ENCODE assay signal across 19 cellular contexts in the genomic region with DNA sequence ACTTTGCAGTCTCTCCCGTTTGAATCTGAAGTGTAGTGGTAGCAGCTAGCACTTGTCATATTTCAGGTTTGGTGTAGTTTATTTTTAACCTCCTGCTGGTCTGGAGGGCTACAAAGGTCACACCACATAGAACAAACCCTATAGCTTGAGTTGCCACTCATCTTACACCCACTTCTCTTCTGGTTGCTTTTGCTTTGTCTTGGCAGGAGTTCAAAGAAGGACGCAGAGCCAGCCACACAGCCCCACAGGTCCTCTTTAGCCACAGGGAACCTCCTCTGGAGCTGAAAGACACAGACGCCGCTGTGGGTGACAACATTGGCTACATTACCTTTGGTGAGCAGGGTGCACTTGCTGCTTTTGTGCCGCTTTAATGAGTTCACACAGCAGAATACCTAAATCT. TPM values are rescaled to one million over a fixed set of nuclear protein-coding genes. Genes with fewer than 3 reads are reported as not detected.
A peak's percentile ranks its signal among the peaks of the same experiment; 100 is the strongest.
DNase-seq lines count a peak whose midpoint lies in the region; ATAC-seq and TF ChIP-seq lines count a peak whose summit lies in the region.
"Had no signal": no experiment of that assay in that cellular context is flagged by ENCODE, and none has a peak within 500 bp of the region (broad histone marks: within the 10 kb centered on the region; RNA-seq: fewer than 3 reads in every experiment).

No MANE protein-coding gene starts in this region.

- no peaks in the 10 kb centered on the region for H3K27me3 Mint-ChIP-seq in CD4-positive, alpha-beta T cell
- no peaks in the 10 kb centered on the region for H3K27me3 Mint-ChIP-seq in CD8-positive, alpha-beta memory T cell
- no peaks in the 10 kb centered on the region for H3K27me3 Mint-ChIP-seq in activated T-helper 17 cell treated with anti-CD3 and anti-CD28 coated beads, Interleukin-2, amount 50 U/mL, for 72 hours
- H3K27me3 Mint-ChIP-seq in Caco-2 (ENCODE audit: insufficient read depth, unreplicated experiment): no peaks in the 10 kb centered on the region
- H3K27me3 Mint-ChIP-seq: activated CD8-positive, alpha-beta memory T cell treated with anti-CD3 and anti-CD28 coated beads, Interleukin-2, amount 10 ng/mL, durations not matched to agents 7 days and 5 days had no signal

- peaks cover 11% of the 10 kb centered on the region for H3K4me1 ChIP-seq in CD8-positive, alpha-beta memory T cell (ENCODE audit: insufficient read depth, low read length)
- H3K4me1 ChIP-seq in right cardiac atrium (ENCODE audit: control insufficient read depth, insufficient read depth, low read length) (no peaks in the 10 kb centered on the region), Caco-2 (no peaks in the 10 kb centered on the region)

- CTCF ChIA-PET in CD4-positive, alpha-beta T cell (lab: Charles Lee): no interaction called here
- CTCF ChIA-PET in CD8-positive, alpha-beta memory T cell (lab: Charles Lee): interaction anchor here (1.0 to 3.3 kb wide), 3 partner anchors 9 to 151 kb away, joined by 4 to 14 read pairs (median 5); no protein-coding TSS in a partner anchor
- CTCF ChIA-PET in Caco-2 (lab: Charles Lee): interaction anchor here (1.0 kb wide), 1 partner anchor 12 kb away, joined by 4 read pairs; no protein-coding TSS in a partner anchor

- no peaks in the 10 kb centered on the region for H3K9me3 Mint-ChIP-seq in CD4-positive, alpha-beta T cell
- H3K9me3 Mint-ChIP-seq in CD8-positive, alpha-beta memory T cell: no peaks in the 10 kb centered on the region
- no peaks in the 10 kb centered on the region for H3K9me3 Mint-ChIP-seq in activated T-helper 17 cell treated with anti-CD3 and anti-CD28 coated beads, Interleukin-2, amount 50 U/mL, for 72 hours
- H3K9me3 Mint-ChIP-seq in Caco-2 (ENCODE audit: unreplicated experiment): no peaks in the 10 kb centered on the region

- no peaks in the 10 kb centered on the region for H3K9me3 ChIP-seq in CD4-positive, alpha-beta T cell (ENCODE audit: control insufficient read depth, low read length)
- no peaks in the 10 kb centered on the region for H3K9me3 ChIP-seq in CD8-positive, alpha-beta memory T cell (ENCODE audit: low read length)
- H3K9me3 ChIP-seq in right cardiac atrium (ENCODE audit: control insufficient read depth, low read length): no peaks in the 10 kb centered on the region
- H3K9me3 ChIP-seq in Caco-2: no peaks in the 10 kb centered on the region
- H3K9me3 ChIP-seq: adrenal gland; BLaER1 treated with 17β-estradiol and CSF1 and Interleukin-3, amounts not matched to agents 10 nM and 100 nM; transverse colon had no signal

- peaks cover 98% of the 10 kb centered on the region for H3K36me3 Mint-ChIP-seq in CD4-positive, alpha-beta T cell (ENCODE audit: low read depth)
- peaks cover 4 to 99% (median 27%) of the 10 kb centered on the region in 3 donors for H3K36me3 Mint-ChIP-seq in CD8-positive, alpha-beta memory T cell
- peaks cover 100% of the 10 kb centered on the region for H3K36me3 Mint-ChIP-seq in activated T-helper 17 cell treated with anti-CD3 and anti-CD28 coated beads, Interleukin-2, amount 50 U/mL, for 72 hours (ENCODE audit: low read depth)
- H3K36me3 Mint-ChIP-seq in Caco-2 (ENCODE audit: insufficient read depth, unreplicated experiment): peaks cover 98% of the 10 kb centered on the region

- no peak overlapping the region for H3K4me3 ChIP-seq in CD8-positive, alpha-beta memory T cell (ENCODE audit: low read length)
- no peak overlapping the region for H3K4me3 ChIP-seq in right cardiac atrium (ENCODE audit: low read length)
- no peak overlapping the region for H3K4me3 ChIP-seq in Caco-2 (ENCODE audit: low read depth, low read length)
- H3K4me3 ChIP-seq: adrenal gland; BLaER1 treated with 17β-estradiol and CSF1 and Interleukin-3, amounts not matched to agents 10 nM and 100 nM; coronary artery; transverse colon had no signal

- no TSS peak for BruUV-seq in Caco-2 (replicated peaks; lab: Mats Ljungman, UMichigan)

- no peaks in the 10 kb centered on the region for H3K27me3 ChIP-seq in CD4-positive, alpha-beta T cell (ENCODE audit: control insufficient read depth, insufficient read depth, low read length)
- no peaks in the 10 kb centered on the region for H3K27me3 ChIP-seq in CD8-positive, alpha-beta memory T cell (ENCODE audit: insufficient read depth, low read length, poor library complexity, severe bottlenecking)
- H3K27me3 ChIP-seq in right cardiac atrium (ENCODE audit: control insufficient read depth, insufficient read depth) (no peaks in the 10 kb centered on the region), Caco-2 (replicated peaks; ENCODE audit: control insufficient read depth, insufficient read depth, low read length) (no peaks in the 10 kb centered on the region)
- H3K27me3 ChIP-seq: adrenal gland; BLaER1 treated with 17β-estradiol and CSF1 and Interleukin-3, amounts not matched to agents 10 nM and 100 nM; transverse colon had no signal

- TF ChIP-seq CTCF in CD4-positive, alpha-beta T cell (IDR thresholded peaks at IDR 0.05): no peak
- TF ChIP-seq CTCF in Caco-2 (IDR thresholded peaks at IDR 0.05; ENCODE audit: insufficient read depth in 1 of 2, low read depth in 1 of 2, low read length in 1 of 2, severe bottlenecking in 1 of 2, unreplicated experiment in 1 of 2): no peak

- peaks cover 24% of the 10 kb centered on the region for H3K4me1 Mint-ChIP-seq in CD4-positive, alpha-beta T cell (ENCODE audit: low read depth)
- peaks cover 22 to 44% (median 41%) of the 10 kb centered on the region in 3 donors for H3K4me1 Mint-ChIP-seq in CD8-positive, alpha-beta memory T cell
- H3K4me1 Mint-ChIP-seq in activated T-helper 17 cell treated with anti-CD3 and anti-CD28 coated beads, Interleukin-2, amount 50 U/mL, for 72 hours: peaks cover 5% of the 10 kb centered on the region
- H3K4me1 Mint-ChIP-seq in Caco-2 (ENCODE audit: low read depth, unreplicated experiment): peaks cover 12% of the 10 kb centered on the region

- no peak overlapping the region for H3K27ac ChIP-seq in CD4-positive, alpha-beta T cell (ENCODE audit: low read depth, low read length)
- H3K27ac ChIP-seq in CD8-positive, alpha-beta memory T cell (ENCODE audit: low read depth, low read length): no peak overlapping the region
- H3K27ac ChIP-seq in right cardiac atrium (ENCODE audit: low read length): peak overlapping the region; percentile 25
- H3K27ac ChIP-seq: adrenal gland; BLaER1 treated with 17β-estradiol and CSF1 and Interleukin-3, amounts not matched to agents 10 nM and 100 nM; coronary artery; transverse colon had no signal

- H3K36me3 ChIP-seq in CD8-positive, alpha-beta memory T cell (ENCODE audit: insufficient read depth, low read length): peaks cover 79% of the 10 kb centered on the region
- peaks cover 8% of the 10 kb centered on the region for H3K36me3 ChIP-seq in Caco-2 (ENCODE audit: control insufficient read depth, insufficient read depth, low read length)

- intact Hi-C loops in CD4-positive, alpha-beta T cell (cut with DNase I, micrococcal nuclease): no loop called here
- intact Hi-C loops in right cardiac atrium (cut with DNase I): no loop called here
- intact Hi-C loops in Caco-2 (cut with micrococcal nuclease; ENCODE audit: unreplicated experiment): no loop called here

- no peak overlapping the region for H3K4me3 Mint-ChIP-seq in CD4-positive, alpha-beta T cell
- H3K4me3 Mint-ChIP-seq in CD8-positive, alpha-beta memory T cell: no peak overlapping the region
- H3K4me3 Mint-ChIP-seq in activated T-helper 17 cell treated with anti-CD3 and anti-CD28 coated beads, Interleukin-2, amount 50 U/mL, for 72 hours: no peak overlapping the region
- H3K4me3 Mint-ChIP-seq in Caco-2 (ENCODE audit: unreplicated experiment): no peak overlapping the region
- H3K4me3 Mint-ChIP-seq: activated CD8-positive, alpha-beta memory T cell treated with anti-CD3 and anti-CD28 coated beads, Interleukin-2, amount 10 ng/mL, durations not matched to agents 7 days and 5 days had no signal

- no peak for DNase-seq in CD4-positive, alpha-beta T cell
- DNase-seq in CD8-positive, alpha-beta memory T cell: no peak
- no peak for DNase-seq in right cardiac atrium
- no peak for DNase-seq in A172 (ENCODE audit: low spot score)
- DNase-seq in Caco-2: no peak
- no peak for DNase-seq in activated gamma-delta T cell treated with Interleukin-2 at 50 U/mL for 16 hours
- DNase-seq: activated CD8-positive, alpha-beta memory T cell treated with anti-CD3 and anti-CD28 coated beads, Interleukin-2, amount 10 ng/mL, durations not matched to agents 7 days and 5 days; adrenal gland; midbrain; NCI-H524 treated with DMSO at 0.1 percent for 48 hours; occipital lobe; stimulated activated CD4-positive, alpha-beta T cell treated with anti-CD3 and anti-CD28 coated beads, Interleukin-4, amount 100 ng/mL, for 24 hours; transverse colon had no signal

- POLR2A ChIA-PET in CD4-positive, alpha-beta T cell (lab: Charles Lee): interaction anchor here (0.6 to 1.3 kb wide), 3 partner anchors 20 to 44 kb away, joined by 3 read pairs; no protein-coding TSS in a partner anchor
- POLR2A ChIA-PET in CD8-positive, alpha-beta memory T cell (lab: Charles Lee): no interaction called here
- POLR2A ChIA-PET in Caco-2 (lab: Charles Lee): no interaction called here

- peak overlapping the region; percentile 61 for H3K27ac Mint-ChIP-seq in CD4-positive, alpha-beta T cell
- peak overlapping the region in 7 of 8 donors; percentile 18 to 91 (median 66) for H3K27ac Mint-ChIP-seq in CD8-positive, alpha-beta memory T cell
- peak overlapping the region; percentile 50 for H3K27ac Mint-ChIP-seq in activated T-helper 17 cell treated with anti-CD3 and anti-CD28 coated beads, Interleukin-2, amount 50 U/mL, for 72 hours
- no peak overlapping the region for H3K27ac Mint-ChIP-seq in Caco-2 (ENCODE audit: unreplicated experiment)

- ATAC-seq in CD4-positive, alpha-beta T cell (ENCODE audit: poor library complexity): no peak
- no peak for ATAC-seq in activated T-helper 17 cell treated with anti-CD3 and anti-CD28 coated beads, Interleukin-2, amount 50 U/mL, for 72 hours (replicated peaks)
- ATAC-seq in right cardiac atrium (peak; percentile 42 to 67), GM19455 (IDR thresholded peaks at IDR 0.05; ENCODE audit: unreplicated experiment) (no peak)
- ATAC-seq: activated CD8-positive, alpha-beta memory T cell treated with anti-CD3 and anti-CD28 coated beads, Interleukin-2, amount 10 ng/mL, durations not matched to agents 7 days and 5 days had no signal

- 60% methylated on average over 5 of the region's 5 CpGs for WGBS in right cardiac atrium

RNA-seq across cellular contexts. Expression of a gene that starts 15.6 kb away (rescaled TPM):
- total RNA-seq in CD4-positive, alpha-beta T cell: 1 to 10 TPM; 1.6 to 1.8 TPM
- under 1 TPM; 0.51 to 0.72 TPM for total RNA-seq in CD8-positive, alpha-beta memory T cell
- not detected for polyA plus RNA-seq in CD8-positive, alpha-beta memory T cell
- total RNA-seq in activated T-helper 17 cell treated with anti-CD3 and anti-CD28 coated beads, Interleukin-2, amount 50 U/mL, for 72 hours: 1 to 10 TPM; 1.3 to 1.4 TPM
- total RNA-seq in right cardiac atrium (1 to 10 TPM; 5.2 to 8.6 (median 5.9) TPM), Caco-2 (2022) (0.29 and 0.44 TPM in 2 replicates)
- 3.5 TPM for polyA plus RNA-seq in right cardiac atrium
- total RNA-seq in A172 (2014; rRNA removed; shearing (Covaris generic)): not detected in 2 replicates
- total RNA-seq: Daoy, esophagus mucosa, occipital lobe had no signal

RNA-seq across cellular contexts. Expression of a gene that starts 24.7 kb away (rescaled TPM):
- total RNA-seq in CD4-positive, alpha-beta T cell: 10 to 100 TPM; 40.2 to 42.5 TPM
- 10 to 100 TPM; 94.8 to 95.2 TPM for total RNA-seq in CD8-positive, alpha-beta memory T cell
- polyA plus RNA-seq in CD8-positive, alpha-beta memory T cell: 86.1 TPM
- total RNA-seq in activated T-helper 17 cell treated with anti-CD3 and anti-CD28 coated beads, Interleukin-2, amount 50 U/mL, for 72 hours: 10 to 100 TPM; 60.0 to 77.5 TPM
- total RNA-seq in right cardiac atrium (10 to 100 TPM; 44.3 to 53.9 (median 49.9) TPM), Caco-2 (2022) (118 and 125 TPM in 2 replicates)
- polyA plus RNA-seq in right cardiac atrium: 56.6 TPM
- 217 and 254 TPM in 2 replicates for total RNA-seq in A172 (2014; rRNA removed; shearing (Covaris generic))

RNA-seq across cellular contexts. Expression of a gene that starts 25.1 kb away (rescaled TPM):
- 10 to 100 TPM in 1 of 2 experiments, 1 to 10 TPM in 1; 9.2 to 10.6 TPM for total RNA-seq in CD4-positive, alpha-beta T cell
- 10 to 100 TPM; 26.8 to 31.6 TPM for total RNA-seq in CD8-positive, alpha-beta memory T cell
- polyA plus RNA-seq in CD8-positive, alpha-beta memory T cell: 111 TPM
- 10 to 100 TPM; 21.1 to 30.9 TPM for total RNA-seq in activated T-helper 17 cell treated with anti-CD3 and anti-CD28 coated beads, Interleukin-2, amount 50 U/mL, for 72 hours
- total RNA-seq in right cardiac atrium (10 to 100 TPM; 69.3 to 96.5 (median 80.5) TPM), Caco-2 (2022) (39.2 and 42.9 TPM in 2 replicates)
- polyA plus RNA-seq in right cardiac atrium: 157 TPM
- total RNA-seq in A172 (2014; rRNA removed; shearing (Covaris generic)): 68.9 and 78.6 TPM in 2 replicates

RNA-seq across cellular contexts. Expression of a gene that starts 28.2 kb away (rescaled TPM):
- total RNA-seq in CD4-positive, alpha-beta T cell: 100 to 1,000 TPM; 448 to 452 TPM
- 100 to 1,000 TPM; 575 to 600 TPM for total RNA-seq in CD8-positive, alpha-beta memory T cell
- polyA plus RNA-seq in CD8-positive, alpha-beta memory T cell: 970 TPM
- total RNA-seq in activated T-helper 17 cell treated with anti-CD3 and anti-CD28 coated beads, Interleukin-2, amount 50 U/mL, for 72 hours: 100 to 1,000 TPM; 679 to 681 TPM
- total RNA-seq in right cardiac atrium (100 to 1,000 TPM; 131 to 161 (median 140) TPM), Caco-2 (2022) (284 and 290 TPM in 2 replicates)
- polyA plus RNA-seq in right cardiac atrium: 110 TPM
- total RNA-seq in A172 (2014; rRNA removed; shearing (Covaris generic)): 489 and 514 TPM in 2 replicates

RNA-seq across cellular contexts. Expression of a gene that starts 47.1 kb away (rescaled TPM):
- total RNA-seq in CD4-positive, alpha-beta T cell: 100 to 1,000 TPM in 1 of 2 experiments, 10 to 100 TPM in 1; 99.2 to 102 TPM
- total RNA-seq in CD8-positive, alpha-beta memory T cell: 10 to 100 TPM; 82.3 to 92.3 TPM
- polyA plus RNA-seq in CD8-positive, alpha-beta memory T cell: 149 TPM
- total RNA-seq in activated T-helper 17 cell treated with anti-CD3 and anti-CD28 coated beads, Interleukin-2, amount 50 U/mL, for 72 hours: 10 to 100 TPM; 50.9 to 62.0 TPM
- total RNA-seq in right cardiac atrium (100 to 1,000 TPM in 3 of 4 donors, 10 to 100 TPM in 1; 95.2 to 158 (median 118) TPM), Caco-2 (2022) (168 and 175 TPM in 2 replicates)
- polyA plus RNA-seq in right cardiac atrium: 64.3 TPM
- 154 and 170 TPM in 2 replicates for total RNA-seq in A172 (2014; rRNA removed; shearing (Covaris generic))

Comparison
In these comparisons a context has a peak if more than half of its experiments do, and no peak if none do; other contexts are left out.
1. ATAC-seq: peak in right cardiac atrium (2 of 2); none in CD4-positive, alpha-beta T cell (single experiment), activated T-helper 17 cell treated with anti-CD3 and anti-CD28 coated beads, Interleukin-2, amount 50 U/mL, for 72 hours (single experiment) and GM19455 (single experiment).